ENCODE assay signal across 19 cellular contexts in genomic region chr12:123733243-123733642, GRCh38. TPM values are rescaled to one million over a fixed set of nuclear protein-coding genes. Genes with fewer than 3 reads are reported as not detected.
A peak's percentile ranks its signal among the peaks of the same experiment; 100 is the strongest.
DNase-seq lines count a peak whose midpoint lies in the region; ATAC-seq and TF ChIP-seq lines count a peak whose summit lies in the region.
"Had no signal": no experiment of that assay in that cellular context is flagged by ENCODE, and none has a peak within 500 bp of the region (broad histone marks: within the 10 kb centered on the region; RNA-seq: fewer than 3 reads in every experiment).

No MANE protein-coding gene starts in this region.

- peaks cover 51% of the 10 kb centered on the region for H3K36me3 Mint-ChIP-seq in natural killer cell treated with Interleukin-12 subunit alpha and Interleukin-12 subunit beta and Interleukin-15 and Interleukin-18, amount 100 ng/mL, for 72 hours
- H3K36me3 Mint-ChIP-seq in natural killer cell (peaks cover 54% of the 10 kb centered on the region), memory B cell (peaks cover 43% of the 10 kb centered on the region)
- peaks cover 42% of the 10 kb centered on the region for H3K36me3 Mint-ChIP-seq in activated naive CD8-positive, alpha-beta T cell treated with anti-CD3 and anti-CD28 coated beads, Interleukin-2, amount 10 ng/mL, durations not matched to agents 7 days and 5 days

- peaks cover 5 to 9% of the 10 kb centered on the region in 2 donors for H3K4me1 Mint-ChIP-seq in natural killer cell treated with Interleukin-12 subunit alpha and Interleukin-12 subunit beta and Interleukin-15 and Interleukin-18, amount 100 ng/mL, for 72 hours (ENCODE audit: low read depth in 2 of 2)
- no peaks in the 10 kb centered on the region for H3K4me1 Mint-ChIP-seq in natural killer cell
- peaks cover 13% of the 10 kb centered on the region for H3K4me1 Mint-ChIP-seq in activated naive CD8-positive, alpha-beta T cell treated with anti-CD3 and anti-CD28 coated beads, Interleukin-2, amount 10 ng/mL, durations not matched to agents 7 days and 5 days
- peaks cover 12% of the 10 kb centered on the region for H3K4me1 Mint-ChIP-seq in memory B cell

- TF ChIP-seq POLR2A in tibial nerve (IDR thresholded peaks at IDR 0.05) = no peak

- POLR2A ChIA-PET in activated naive CD8-positive, alpha-beta T cell treated with anti-CD3 and anti-CD28 coated beads, Interleukin-2, amount 10 ng/mL, durations not matched to agents 7 days and 5 days (lab: Charles Lee) = no interaction called here

- no peak for DNase-seq in natural killer cell treated with Interleukin-12 subunit alpha and Interleukin-12 subunit beta and Interleukin-15 and Interleukin-18, amount 100 ng/mL, for 72 hours (ENCODE audit: low spot score)
- DNase-seq in natural killer cell (no peak), memory B cell (ENCODE audit: low spot score in 2 of 2) (no peak), tibial nerve (ENCODE audit: low spot score in 2 of 2) (no peak), NCI-H1105 treated with DMSO at 0.1 percent for 48 hours (lab: John Stamatoyannopoulos, UW) (no peak)
- no peak for DNase-seq in activated naive CD8-positive, alpha-beta T cell treated with anti-CD3 and anti-CD28 coated beads, Interleukin-2, amount 10 ng/mL, durations not matched to agents 7 days and 5 days
- DNase-seq: Caco-2; CD4-positive, alpha-beta memory T cell; DMS 273 treated with DMSO at 0.1 percent for 48 hours; DMS79 treated with DMSO at 0.1 percent for 48 hours; HFFc6; Karpas-422; MV-4-11; NCI-H1694 treated with DMSO at 0.1 percent for 48 hours; NCI-H446; NCI-H526 had no signal

- H3K27me3 Mint-ChIP-seq in natural killer cell treated with Interleukin-12 subunit alpha and Interleukin-12 subunit beta and Interleukin-15 and Interleukin-18, amount 100 ng/mL, for 72 hours = no peaks in the 10 kb centered on the region
- H3K27me3 Mint-ChIP-seq in natural killer cell (ENCODE audit: low read depth in 2 of 2) (no peaks in the 10 kb centered on the region), memory B cell (no peaks in the 10 kb centered on the region)
- no peaks in the 10 kb centered on the region for H3K27me3 Mint-ChIP-seq in activated naive CD8-positive, alpha-beta T cell treated with anti-CD3 and anti-CD28 coated beads, Interleukin-2, amount 10 ng/mL, durations not matched to agents 7 days and 5 days
- H3K27me3 Mint-ChIP-seq: CD4-positive, alpha-beta memory T cell had no signal

- H3K27ac Mint-ChIP-seq in natural killer cell treated with Interleukin-12 subunit alpha and Interleukin-12 subunit beta and Interleukin-15 and Interleukin-18, amount 100 ng/mL, for 72 hours = peak overlapping the region; percentile 15 to 56
- H3K27ac Mint-ChIP-seq in natural killer cell (no peak overlapping the region), memory B cell (peak overlapping the region; percentile 33)
- H3K27ac Mint-ChIP-seq in activated naive CD8-positive, alpha-beta T cell treated with anti-CD3 and anti-CD28 coated beads, Interleukin-2, amount 10 ng/mL, durations not matched to agents 7 days and 5 days = peak overlapping the region; percentile 22
- H3K27ac Mint-ChIP-seq: HFFc6 had no signal

- TF ChIP-seq CTCF in natural killer cell (IDR thresholded peaks at IDR 0.05) = no peak
- TF ChIP-seq CTCF in tibial nerve (IDR thresholded peaks at IDR 0.05) = no peak

- intact Hi-C loops in natural killer cell (cut with micrococcal nuclease) = no loop called here

- no peak for ATAC-seq in natural killer cell treated with Interleukin-12 subunit alpha and Interleukin-12 subunit beta and Interleukin-15 and Interleukin-18, amount 100 ng/mL, for 72 hours
- no peak for ATAC-seq in natural killer cell
- ATAC-seq in activated naive CD8-positive, alpha-beta T cell treated with anti-CD3 and anti-CD28 coated beads, Interleukin-2, amount 10 ng/mL, durations not matched to agents 7 days and 5 days (ENCODE audit: low read depth) = no peak
- ATAC-seq in memory B cell (ENCODE audit: low read depth) = no peak
- no peak for ATAC-seq in GM21390 (IDR thresholded peaks at IDR 0.05; ENCODE audit: unreplicated experiment)

- no peak for TF ChIP-seq EP300 in tibial nerve (IDR thresholded peaks at IDR 0.05)

- peaks cover 4 to 99% (median 7%) of the 10 kb centered on the region in 3 donors for H3K36me3 ChIP-seq in tibial nerve

- H3K9me3 ChIP-seq in tibial nerve = no peaks in the 10 kb centered on the region
- H3K9me3 ChIP-seq: BLaER1, Caco-2 had no signal

- no peaks in the 10 kb centered on the region for H3K4me1 ChIP-seq in tibial nerve
- H3K4me1 ChIP-seq: BLaER1, Caco-2 had no signal

- no peaks in the 10 kb centered on the region for H3K27me3 ChIP-seq in tibial nerve
- H3K27me3 ChIP-seq: BLaER1 had no signal

- no peak overlapping the region for H3K4me3 ChIP-seq in tibial nerve
- H3K4me3 ChIP-seq: BLaER1 had no signal

- H3K9me3 Mint-ChIP-seq in natural killer cell treated with Interleukin-12 subunit alpha and Interleukin-12 subunit beta and Interleukin-15 and Interleukin-18, amount 100 ng/mL, for 72 hours = no peaks in the 10 kb centered on the region
- H3K9me3 Mint-ChIP-seq in natural killer cell (no peaks in the 10 kb centered on the region), memory B cell (no peaks in the 10 kb centered on the region)
- no peaks in the 10 kb centered on the region for H3K9me3 Mint-ChIP-seq in activated naive CD8-positive, alpha-beta T cell treated with anti-CD3 and anti-CD28 coated beads, Interleukin-2, amount 10 ng/mL, durations not matched to agents 7 days and 5 days
- H3K9me3 Mint-ChIP-seq: CD4-positive, alpha-beta memory T cell; HFFc6 had no signal

- H3K27ac ChIP-seq in tibial nerve = no peak overlapping the region
- H3K27ac ChIP-seq: BLaER1 had no signal

- 84 to 91% methylated on average over 10 of the region's 10 CpGs for WGBS in tibial nerve, 2 donors

- no peak overlapping the region for H3K4me3 Mint-ChIP-seq in natural killer cell treated with Interleukin-12 subunit alpha and Interleukin-12 subunit beta and Interleukin-15 and Interleukin-18, amount 100 ng/mL, for 72 hours
- no peak overlapping the region for H3K4me3 Mint-ChIP-seq in natural killer cell
- no peak overlapping the region for H3K4me3 Mint-ChIP-seq in activated naive CD8-positive, alpha-beta T cell treated with anti-CD3 and anti-CD28 coated beads, Interleukin-2, amount 10 ng/mL, durations not matched to agents 7 days and 5 days
- H3K4me3 Mint-ChIP-seq in memory B cell = no peak overlapping the region
- H3K4me3 Mint-ChIP-seq: CD4-positive, alpha-beta memory T cell; HFFc6 had no signal

RNA-seq across cellular contexts. Expression of gene ATP6V0A2, which starts 21.1 kb away (rescaled TPM):
- 10 to 100 TPM; 37.5 to 92.9 TPM for total RNA-seq in natural killer cell treated with Interleukin-12 subunit alpha and Interleukin-12 subunit beta and Interleukin-15 and Interleukin-18, amount 100 ng/mL, for 72 hours
- 10 to 100 TPM; 47.7 to 69.5 (median 56.5) TPM for total RNA-seq in natural killer cell
- total RNA-seq in activated naive CD8-positive, alpha-beta T cell treated with anti-CD3 and anti-CD28 coated beads, Interleukin-2, amount 10 ng/mL, durations not matched to agents 7 days and 5 days = 10 to 100 TPM; 52.1 to 54.4 TPM
- 10 to 100 TPM; 18.8 to 34.2 (median 29.7) TPM for total RNA-seq in tibial nerve

RNA-seq across cellular contexts. Expression of gene DNAH10, which starts 28.9 kb away (rescaled TPM):
- under 1 TPM; 0.29 to 0.36 TPM for total RNA-seq in natural killer cell treated with Interleukin-12 subunit alpha and Interleukin-12 subunit beta and Interleukin-15 and Interleukin-18, amount 100 ng/mL, for 72 hours
- 1 to 10 TPM in 1 of 3 donors, under 1 TPM in 2; 0.43 to 1.7 (median 0.94) TPM for total RNA-seq in natural killer cell
- total RNA-seq in activated naive CD8-positive, alpha-beta T cell treated with anti-CD3 and anti-CD28 coated beads, Interleukin-2, amount 10 ng/mL, durations not matched to agents 7 days and 5 days = under 1 TPM; 0.28 to 0.34 TPM
- 1 to 10 TPM in 1 of 4 donors, not detected in 3; 3.1 TPM for total RNA-seq in tibial nerve
- total RNA-seq: M059J had no signal

Comparison
In these comparisons a context has a peak if more than half of its experiments do, and no peak if none do; other contexts are left out.
1. H3K27ac Mint-ChIP-seq: peak in natural killer cell treated with Interleukin-12 subunit alpha and Interleukin-12 subunit beta and Interleukin-15 and Interleukin-18, amount 100 ng/mL, for 72 hours (2 of 2), activated naive CD8-positive, alpha-beta T cell treated with anti-CD3 and anti-CD28 coated beads, Interleukin-2, amount 10 ng/mL, durations not matched to agents 7 days and 5 days (single experiment) and memory B cell (single experiment); none in natural killer cell (0 of 2).